In the genomic region with DNA sequence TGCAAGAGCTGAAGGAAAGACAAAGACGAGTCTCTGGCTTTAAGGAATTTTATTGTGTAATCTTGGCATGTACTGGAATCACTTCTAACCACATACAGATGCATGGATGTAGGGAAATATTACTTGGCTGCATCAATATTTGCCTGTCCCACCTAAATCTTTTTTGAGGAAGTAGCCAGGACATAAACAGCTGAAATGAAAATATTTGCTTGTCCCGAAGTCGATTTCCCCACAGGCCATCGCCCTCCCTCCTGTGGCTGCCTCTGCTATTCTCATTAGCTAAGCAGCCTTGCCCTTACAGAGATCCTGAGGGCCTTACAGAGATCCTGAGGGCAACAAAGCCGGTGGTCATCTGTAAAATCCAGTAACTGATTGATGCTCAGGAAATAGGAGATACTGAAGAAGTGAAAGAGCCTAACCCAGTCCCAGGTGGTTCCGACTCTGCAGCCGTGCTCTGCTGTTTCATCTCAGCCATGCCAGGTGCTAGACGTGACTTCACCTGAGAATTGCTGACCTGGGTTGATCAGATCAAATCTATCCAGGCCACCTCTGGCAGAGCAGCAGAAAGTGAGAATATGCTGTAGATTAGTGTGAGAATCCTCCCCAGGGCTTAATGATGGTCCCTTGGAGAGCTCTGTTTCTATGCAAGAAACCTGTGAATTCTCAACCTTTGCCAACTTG, we compare ENCODE assay signal across 8 cellular contexts. TPM values are rescaled to one million over a fixed set of nuclear protein-coding genes. Genes with fewer than 3 reads are reported as not detected.
A peak's percentile ranks its signal among the peaks of the same experiment; 100 is the strongest.
DNase-seq lines count a peak whose midpoint lies in the region; ATAC-seq and TF ChIP-seq lines count a peak whose summit lies in the region.

No MANE protein-coding gene starts in this region.

- CTCF ChIA-PET in CD4-positive, alpha-beta T cell (lab: Charles Lee): interaction anchor here (1.0 to 4.3 kb wide), 7 partner anchors 10 to 154 kb away, joined by 3 to 28 read pairs (median 4); a partner anchor contains a TSS

- peaks cover 74% of the 10 kb centered on the region for H3K36me3 Mint-ChIP-seq in CD4-positive, alpha-beta T cell (ENCODE audit: low read depth)

- no peaks in the 10 kb centered on the region for H3K27me3 ChIP-seq in CD4-positive, alpha-beta T cell (ENCODE audit: control insufficient read depth, insufficient read depth, low read length)

- peak overlapping the region; percentile 72 for H3K27ac ChIP-seq in CD4-positive, alpha-beta T cell (ENCODE audit: low read depth, low read length)

- TF ChIP-seq CTCF in CD4-positive, alpha-beta T cell (IDR thresholded peaks at IDR 0.05): no peak
- TF ChIP-seq CTCF in choroid plexus epithelial cell (conservative IDR thresholded peaks at IDR 0.05; ENCODE audit: low read depth, low read length) (no peak), omental fat pad (IDR thresholded peaks at IDR 0.05) (no peak)

- no peaks in the 10 kb centered on the region for H3K27me3 Mint-ChIP-seq in CD4-positive, alpha-beta T cell

- peak overlapping the region; percentile 82 for H3K4me3 Mint-ChIP-seq in CD4-positive, alpha-beta T cell

- POLR2A ChIA-PET in CD4-positive, alpha-beta T cell (lab: Charles Lee): interaction anchor here (0.9 to 5.9 kb wide), 21 partner anchors 8 to 203 kb away, joined by 3 to 59 read pairs (median 6); a partner anchor contains a TSS

- DNase-seq in CD4-positive, alpha-beta T cell: peak in 2 of 10 experiments; percentile 42 to 45
- DNase-seq in LHCN-M2 (ENCODE audit: low read depth) (peak; percentile 14), choroid plexus epithelial cell (ENCODE audit: low read depth) (peak; percentile 47), omental fat pad (ENCODE audit: low spot score) (no peak), amniotic stem cell (lab: John Stamatoyannopoulos, UW) (no peak), NCI-H774 (lab: John Stamatoyannopoulos, UW) (no peak)

- peaks cover 4% of the 10 kb centered on the region for H3K9me3 ChIP-seq in CD4-positive, alpha-beta T cell (ENCODE audit: control insufficient read depth, low read length)

- H3K4me1 Mint-ChIP-seq in CD4-positive, alpha-beta T cell (ENCODE audit: low read depth): peaks cover 84% of the 10 kb centered on the region

- ATAC-seq in CD4-positive, alpha-beta T cell (ENCODE audit: poor library complexity): peak; percentile 52
- peak; percentile 44 for ATAC-seq in omental fat pad (ENCODE audit: low FRiP score)
- no peak for ATAC-seq in GM19328 (IDR thresholded peaks at IDR 0.05; ENCODE audit: unreplicated experiment)
- no peak for ATAC-seq in GM18498 (IDR thresholded peaks at IDR 0.05; ENCODE audit: unreplicated experiment)

- H3K27ac Mint-ChIP-seq in CD4-positive, alpha-beta T cell: peak overlapping the region; percentile 89

- H3K9me3 Mint-ChIP-seq in CD4-positive, alpha-beta T cell: peaks cover 12% of the 10 kb centered on the region

- intact Hi-C loops in CD4-positive, alpha-beta T cell (cut with DNase I, micrococcal nuclease): loop anchor here (1.0 kb wide), 3 partner anchors 10 to 33 kb away; no protein-coding TSS in a partner anchor

- H3K4me3 ChIP-seq in choroid plexus epithelial cell (ENCODE audit: low read depth, low read length): no peak overlapping the region

RNA-seq across cellular contexts. Expression of a gene that starts 25.5 kb away (rescaled TPM):
- total RNA-seq in CD4-positive, alpha-beta T cell: 10 to 100 TPM; 44.4 to 46.9 TPM
- total RNA-seq in LHCN-M2 (2014; rRNA removed): 0.45 and 2.1 TPM in 2 replicates
- polyA plus RNA-seq in LHCN-M2 (2012): 0.11 TPM
- 10 to 100 TPM; 21.0 to 47.4 (median 24.4) TPM for total RNA-seq in omental fat pad

Comparison
In these comparisons a context has a peak if more than half of its experiments do, and no peak if none do; other contexts are left out.
1. ATAC-seq: peak in CD4-positive, alpha-beta T cell (single experiment) and omental fat pad (single experiment); none in GM19328 (single experiment) and GM18498 (single experiment).
2. DNase-seq: peak in LHCN-M2 (single experiment) and choroid plexus epithelial cell (single experiment); none in omental fat pad (single experiment), amniotic stem cell (single experiment) and NCI-H774 (single experiment).